9 cellular contexts compared by ENCODE assay signal in the genomic region with DNA sequence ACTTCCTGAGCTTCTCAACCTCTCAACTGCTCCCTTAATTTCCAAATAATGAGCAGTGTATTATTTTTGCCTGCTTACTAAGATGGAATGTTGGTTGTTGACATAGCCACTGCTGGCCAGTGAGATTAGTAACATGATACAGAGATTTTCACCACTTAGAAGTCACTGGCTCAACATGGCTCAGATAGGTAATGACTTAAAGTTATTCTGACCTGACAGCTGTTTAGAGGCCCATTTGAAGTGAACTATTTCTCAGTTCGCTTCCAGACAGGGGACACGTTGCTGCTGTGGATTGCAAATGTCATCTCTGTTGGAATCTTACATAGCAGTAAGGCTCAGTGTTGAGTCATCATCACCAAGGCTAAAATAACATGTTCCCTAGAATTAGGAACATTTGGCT.
DNase-seq lines count a peak whose midpoint lies in the region; ATAC-seq and TF ChIP-seq lines count a peak whose summit lies in the region.
"Had no signal": no experiment of that assay in that cellular context is flagged by ENCODE, and none has a peak within 500 bp of the region (broad histone marks: within the 10 kb centered on the region; RNA-seq: fewer than 3 reads in every experiment).

No MANE protein-coding gene starts in this region.

- no peak overlapping the region for H3K4me3 Mint-ChIP-seq in osteocyte (ENCODE audit: unreplicated experiment)
- H3K4me3 Mint-ChIP-seq in stimulated activated memory B cell treated with anti-CD40 and anti-IgM and Interleukin-4, amounts not matched to agents 10 μg/mL and 1 μg/mL and 100 μg/mL, for 72 hours: no peak overlapping the region

- peaks cover 48% of the 10 kb centered on the region for H3K4me1 Mint-ChIP-seq in osteocyte (ENCODE audit: unreplicated experiment)
- H3K4me1 Mint-ChIP-seq in stimulated activated memory B cell treated with anti-CD40 and anti-IgM and Interleukin-4, amounts not matched to agents 10 μg/mL and 1 μg/mL and 100 μg/mL, for 72 hours: peaks cover 7% of the 10 kb centered on the region

- ATAC-seq in HG02642 (IDR thresholded peaks at IDR 0.05; ENCODE audit: poor library complexity, unreplicated experiment): no peak
- no peak for ATAC-seq in stimulated activated memory B cell treated with anti-CD40 and anti-IgM and Interleukin-4, amounts not matched to agents 10 μg/mL and 1 μg/mL and 100 μg/mL, for 72 hours
- ATAC-seq in HG03460 (IDR thresholded peaks at IDR 0.05; ENCODE audit: unreplicated experiment): no peak

- no peaks in the 10 kb centered on the region for H3K9me3 ChIP-seq in esophagus squamous epithelium

- H3K27ac Mint-ChIP-seq in osteocyte (ENCODE audit: unreplicated experiment): peak overlapping the region; percentile 86
- no peak overlapping the region for H3K27ac Mint-ChIP-seq in stimulated activated memory B cell treated with anti-CD40 and anti-IgM and Interleukin-4, amounts not matched to agents 10 μg/mL and 1 μg/mL and 100 μg/mL, for 72 hours

- DNase-seq in DMS 273 treated with DMSO at 0.1 percent for 48 hours (lab: John Stamatoyannopoulos, UW) (peak; percentile 9), NCI-H524 (lab: John Stamatoyannopoulos, UW) (peak; percentile 9 to 65), esophagus squamous epithelium (lab: John Stamatoyannopoulos, UW) (no peak), osteocyte (ENCODE audit: extremely low spot score, unreplicated experiment) (no peak), GOT3 (lab: John Stamatoyannopoulos, UW) (no peak)
- DNase-seq: NCI-H446 treated with DMSO at 0.1 percent for 48 hours had no signal

- H3K4me3 ChIP-seq in esophagus squamous epithelium: no peak overlapping the region

- 44 to 46% methylated on average over 2 of the region's 2 CpGs for WGBS in esophagus squamous epithelium, 2 donors

- intact Hi-C loops in esophagus squamous epithelium (cut with DNase I): no loop called here

- H3K9me3 Mint-ChIP-seq in osteocyte (ENCODE audit: unreplicated experiment): peaks cover 2% of the 10 kb centered on the region
- H3K9me3 Mint-ChIP-seq in stimulated activated memory B cell treated with anti-CD40 and anti-IgM and Interleukin-4, amounts not matched to agents 10 μg/mL and 1 μg/mL and 100 μg/mL, for 72 hours: peaks cover 7% of the 10 kb centered on the region

- peaks cover 1% of the 10 kb centered on the region for H3K36me3 Mint-ChIP-seq in osteocyte (ENCODE audit: unreplicated experiment)
- H3K36me3 Mint-ChIP-seq in stimulated activated memory B cell treated with anti-CD40 and anti-IgM and Interleukin-4, amounts not matched to agents 10 μg/mL and 1 μg/mL and 100 μg/mL, for 72 hours: no peaks in the 10 kb centered on the region

- no peaks in the 10 kb centered on the region for H3K27me3 ChIP-seq in esophagus squamous epithelium

- peak overlapping the region in 3 of 4 donors; percentile 28 to 78 (median 70) for H3K27ac ChIP-seq in esophagus squamous epithelium

- H3K27me3 Mint-ChIP-seq in osteocyte (ENCODE audit: unreplicated experiment): no peaks in the 10 kb centered on the region
- no peaks in the 10 kb centered on the region for H3K27me3 Mint-ChIP-seq in stimulated activated memory B cell treated with anti-CD40 and anti-IgM and Interleukin-4, amounts not matched to agents 10 μg/mL and 1 μg/mL and 100 μg/mL, for 72 hours

- H3K4me1 ChIP-seq in esophagus squamous epithelium: peaks cover 0 to 2% (median 0%) of the 10 kb centered on the region in 3 donors

- TF ChIP-seq POLR2A in esophagus squamous epithelium (IDR thresholded peaks at IDR 0.05): no peak

- no peaks in the 10 kb centered on the region for H3K36me3 ChIP-seq in esophagus squamous epithelium

- TF ChIP-seq CTCF in esophagus squamous epithelium (IDR thresholded peaks at IDR 0.05) (no peak), osteocyte (IDR thresholded peaks at IDR 0.05) (no peak)

Comparison
In these comparisons a context has a peak if more than half of its experiments do, and no peak if none do; other contexts are left out.
1. DNase-seq: peak in DMS 273 treated with DMSO at 0.1 percent for 48 hours (single experiment) and NCI-H524 (2 of 2); none in esophagus squamous epithelium (single experiment), osteocyte (single experiment) and GOT3 (single experiment).